ENCODE assay signal across 23 cellular contexts in genomic region chr3:13786811-13787210, GRCh38.
"Had no signal": no experiment of that assay in that cellular context is flagged by ENCODE, and none has a peak within 500 bp of the region (broad histone marks: within the 10 kb centered on the region; RNA-seq: fewer than 3 reads in every experiment).

No MANE protein-coding gene starts in this region.

- H3K4me3 ChIP-seq: K562, SJSA1, SK-N-MC had no signal

- H3K9me3 ChIP-seq: SJSA1 had no signal

- H3K27ac Mint-ChIP-seq: IgD-negative memory B cell had no signal

- H3K9ac ChIP-seq: KMS-11 had no signal

- H3K4me3 Mint-ChIP-seq: IgD-negative memory B cell had no signal

- H3K4me2 ChIP-seq: KMS-11 had no signal

- DNase-seq: Kasumi-1, MM.1S, NCI-H1092 treated with DMSO at 0.1 percent for 48 hours, NCI-H1436, NCI-H187, NCI-H2029, NCI-H2081 treated with DMSO at 0.1 percent for 48 hours, NCI-H2171, NCI-H226, NCI-H446, NCI-H510A, NCI-H524 treated with DMSO at 0.1 percent for 48 hours, NCI-H69, NCI-H774, Right ventricle myocardium superior, RPMI8226, SIG-M5 had no signal

- H3K36me3 ChIP-seq: SJSA1 had no signal

- H3K9me3 Mint-ChIP-seq: IgD-negative memory B cell had no signal

- H3K27ac ChIP-seq: HL-60, KMS-11, SJSA1, SK-N-MC had no signal

- H3K4me1 ChIP-seq: SJSA1 had no signal
